Comparison of ENCODE assay signal across 24 cellular contexts in genomic region chr2:624551-625347, GRCh38.
"Had no signal": no experiment of that assay in that cellular context is flagged by ENCODE, and none has a peak within 500 bp of the region (broad histone marks: within the 10 kb centered on the region; RNA-seq: fewer than 3 reads in every experiment).

No MANE protein-coding gene starts in this region.

- H3K4me3 ChIP-seq: breast epithelium, SJCRH30 had no signal

- H3K4me1 Mint-ChIP-seq: activated CD4-positive, alpha-beta T cell treated with anti-CD3 and anti-CD28 coated beads, Interleukin-2, amount 10 ng/mL, durations not matched to agents 7 days and 5 days; activated naive CD4-positive, alpha-beta T cell treated with anti-CD3 and anti-CD28 coated beads, Interleukin-2, amount 50 U/mL, for 24 hours had no signal

- ATAC-seq: WTC11 had no signal

- H3K4me3 Mint-ChIP-seq: activated CD4-positive, alpha-beta memory T cell treated with anti-CD3 and anti-CD28 coated beads for 36 hours; activated CD4-positive, alpha-beta T cell treated with anti-CD3 and anti-CD28 coated beads, Interleukin-2, amount 10 ng/mL, durations not matched to agents 7 days and 5 days; activated naive CD4-positive, alpha-beta T cell treated with anti-CD3 and anti-CD28 coated beads, Interleukin-2, amount 50 U/mL, for 24 hours; activated T-cell treated with anti-CD3 and anti-CD28 coated beads, Interleukin-2, amount 50 U/mL, for 24 hours; activated T-helper 1 cell treated with anti-CD3 and anti-CD28 coated beads, Interleukin-12 subunit alpha, Interleukin-12 subunit beta, Interleukin-2, Interleukin-4 antibody, amounts not matched to agents 30 ng/mL and 10 ng/mL and 1 ng/mL, durations not matched to agents 14 hours and 24 hours and 36 hours; T-helper 1 cell treated with Interleukin-12 subunit alpha and Interleukin-12 subunit beta and Interleukin-4 antibody, amounts not matched to agents 30 μg/mL and 1 μg/mL, for 36 hours; WTC11 had no signal

- H3K4me1 ChIP-seq: breast epithelium had no signal

- DNase-seq: activated CD4-positive, alpha-beta memory T cell treated with anti-CD3 and anti-CD28 coated beads for 36 hours; activated CD4-positive, alpha-beta T cell treated with anti-CD3 and anti-CD28 coated beads, Interleukin-2, amount 10 ng/mL, durations not matched to agents 7 days and 5 days; activated CD4-positive, CD25-positive, alpha-beta regulatory T cell treated with anti-CD3 and anti-CD28 coated beads, Interleukin-2, amount 50 U/mL, for 72 hours; activated effector memory CD4-positive, alpha-beta T cell treated with Interleukin-2 at 50 U/mL for 16 hours; activated naive CD4-positive, alpha-beta T cell; activated T-cell treated with anti-CD3 and anti-CD28 coated beads, Interleukin-2, amount 50 U/mL, for 24 hours; aorta; caudate nucleus; IMR-90; KBM-7; NCI-H1048; NCI-H146; NCI-H1930; NCI-H2171; NCI-H2227 treated with DMSO at 0.1 percent for 48 hours; NCI-H446 treated with DMSO at 0.1 percent for 48 hours; NCI-H524 treated with DMSO at 0.1 percent for 48 hours; NCI-H748 treated with DMSO at 0.1 percent for 48 hours; SJCRH30 had no signal

- H3K27me3 Mint-ChIP-seq: activated CD4-positive, alpha-beta T cell treated with anti-CD3 and anti-CD28 coated beads, Interleukin-2, amount 10 ng/mL, durations not matched to agents 7 days and 5 days; activated naive CD4-positive, alpha-beta T cell treated with anti-CD3 and anti-CD28 coated beads, Interleukin-2, amount 50 U/mL, for 24 hours had no signal

- H3K36me3 ChIP-seq: breast epithelium, SJCRH30 had no signal

- H3K36me3 Mint-ChIP-seq: activated CD4-positive, alpha-beta memory T cell treated with anti-CD3 and anti-CD28 coated beads for 36 hours; activated naive CD4-positive, alpha-beta T cell treated with anti-CD3 and anti-CD28 coated beads, Interleukin-2, amount 50 U/mL, for 24 hours; WTC11 had no signal

- H3K27ac ChIP-seq: breast epithelium, SJCRH30 had no signal

- H3K27ac Mint-ChIP-seq: activated CD4-positive, alpha-beta memory T cell treated with anti-CD3 and anti-CD28 coated beads for 36 hours; activated CD4-positive, alpha-beta T cell treated with anti-CD3 and anti-CD28 coated beads, Interleukin-2, amount 10 ng/mL, durations not matched to agents 7 days and 5 days; activated naive CD4-positive, alpha-beta T cell treated with anti-CD3 and anti-CD28 coated beads, Interleukin-2, amount 50 U/mL, for 24 hours; activated T-cell treated with anti-CD3 and anti-CD28 coated beads, Interleukin-2, amount 50 U/mL, for 24 hours; activated T-helper 1 cell treated with anti-CD3 and anti-CD28 coated beads, Interleukin-12 subunit alpha, Interleukin-12 subunit beta, Interleukin-2, Interleukin-4 antibody, amounts not matched to agents 30 ng/mL and 10 ng/mL and 1 ng/mL, durations not matched to agents 14 hours and 24 hours and 36 hours; T-helper 1 cell treated with Interleukin-12 subunit alpha and Interleukin-12 subunit beta and Interleukin-4 antibody, amounts not matched to agents 30 μg/mL and 1 μg/mL, for 36 hours; WTC11 had no signal

- H3K27me3 ChIP-seq: breast epithelium had no signal

- H3K9me3 ChIP-seq: SJCRH30 had no signal

- H3K9me3 Mint-ChIP-seq: activated CD4-positive, alpha-beta memory T cell treated with anti-CD3 and anti-CD28 coated beads for 36 hours; activated CD4-positive, alpha-beta T cell treated with anti-CD3 and anti-CD28 coated beads, Interleukin-2, amount 10 ng/mL, durations not matched to agents 7 days and 5 days; activated naive CD4-positive, alpha-beta T cell treated with anti-CD3 and anti-CD28 coated beads, Interleukin-2, amount 50 U/mL, for 24 hours; activated T-cell treated with anti-CD3 and anti-CD28 coated beads, Interleukin-2, amount 50 U/mL, for 24 hours; activated T-helper 1 cell treated with anti-CD3 and anti-CD28 coated beads, Interleukin-12 subunit alpha, Interleukin-12 subunit beta, Interleukin-2, Interleukin-4 antibody, amounts not matched to agents 30 ng/mL and 10 ng/mL and 1 ng/mL, durations not matched to agents 14 hours and 24 hours and 36 hours; T-helper 1 cell treated with Interleukin-12 subunit alpha and Interleukin-12 subunit beta and Interleukin-4 antibody, amounts not matched to agents 30 μg/mL and 1 μg/mL, for 36 hours; WTC11 had no signal
